In the genomic region with DNA sequence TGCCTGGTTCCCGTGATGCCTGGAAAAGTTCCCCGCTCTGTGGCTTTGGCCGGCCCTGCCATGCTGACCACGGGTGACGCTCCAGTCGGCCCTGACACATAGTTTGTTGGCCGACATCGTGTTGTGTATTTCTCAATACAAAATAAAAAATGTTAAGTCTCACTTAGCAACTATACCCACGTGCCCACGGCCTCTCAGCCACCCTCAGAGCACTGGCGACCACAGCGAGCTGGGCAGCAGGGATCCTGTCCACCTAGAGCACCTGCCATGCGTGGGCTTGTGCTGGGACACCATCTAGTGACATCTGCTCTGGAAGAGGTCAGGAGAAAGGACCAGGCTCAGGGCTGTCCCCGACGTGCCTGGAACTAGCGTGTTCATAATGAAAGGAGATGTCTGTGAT, we compare ENCODE assay signal across 21 cellular contexts.
"Had no signal": no experiment of that assay in that cellular context is flagged by ENCODE, and none has a peak within 500 bp of the region (broad histone marks: within the 10 kb centered on the region; RNA-seq: fewer than 3 reads in every experiment).

No MANE protein-coding gene starts in this region.

- H3K4me1 Mint-ChIP-seq: activated naive CD8-positive, alpha-beta T cell treated with anti-CD3 and anti-CD28 coated beads for 36 hours; memory B cell had no signal

- H3K4me1 ChIP-seq: prostate gland, uterus had no signal

- H3K27ac ChIP-seq: cardiac muscle cell, prostate gland, SK-N-MC, uterus, VCaP had no signal

- FAIRE-seq: frontal cortex had no signal

- H3K4me3 ChIP-seq: cardiac muscle cell, ovary, prostate gland, SK-N-MC, spleen, uterus had no signal

- H3K9me3 ChIP-seq: ovary, prostate gland, uterus had no signal

- H3K27me3 Mint-ChIP-seq: activated naive CD8-positive, alpha-beta T cell treated with anti-CD3 and anti-CD28 coated beads for 36 hours; activated T-cell treated with anti-CD3 and anti-CD28 coated beads, Interleukin-2, amount 50 U/mL, for 24 hours; dendritic cell treated with granulocyte-macrophage colony-stimulating factor and Interleukin-4, amounts not matched to agents 40 ng/mL and 50 ng/mL, for 4 days; memory B cell had no signal

- ATAC-seq: stimulated activated naive CD8-positive, alpha-beta T cell treated with anti-CD3 and anti-CD28 coated beads, Interleukin-15, Interleukin-2, amounts not matched to agents 100 U/mL and 50 U/mL, for 24 hours had no signal

- H3K4me3 Mint-ChIP-seq: activated naive CD8-positive, alpha-beta T cell treated with anti-CD3 and anti-CD28 coated beads for 36 hours; activated T-cell treated with anti-CD3 and anti-CD28 coated beads, Interleukin-2, amount 50 U/mL, for 24 hours; dendritic cell treated with granulocyte-macrophage colony-stimulating factor and Interleukin-4, amounts not matched to agents 40 ng/mL and 50 ng/mL, for 4 days; memory B cell; T-helper 2 cell treated with Interferon-gamma antibody and Interleukin-4, amounts not matched to agents 5 μg/mL and 100 μg/mL, for 36 hours had no signal

- DNase-seq: activated CD4-positive, CD25-positive, alpha-beta regulatory T cell treated with anti-CD3 and anti-CD28 coated beads, Interleukin-2, amount 50 U/mL, for 72 hours; activated naive CD4-positive, alpha-beta T cell treated with Interleukin-2 at 50 U/mL for 16 hours; activated naive CD8-positive, alpha-beta T cell treated with anti-CD3 and anti-CD28 coated beads for 36 hours; activated T-cell treated with anti-CD3 and anti-CD28 coated beads, Interleukin-2, amount 50 U/mL, for 24 hours; effector CD8-positive, alpha-beta T cell; hippocampal formation; ovary; spleen; stimulated activated CD4-positive, alpha-beta T cell treated with anti-CD3 and anti-CD28 coated beads, Interleukin-4, amount 100 ng/mL, for 4 hours; stimulated activated naive CD8-positive, alpha-beta T cell treated with anti-CD3 and anti-CD28 coated beads, Interleukin-15, Interleukin-2, amounts not matched to agents 100 U/mL and 50 U/mL, for 24 hours; trophoblast cell; uterus had no signal

- H3K27me3 ChIP-seq: cardiac muscle cell, ovary, spleen, uterus had no signal

- H3K9me3 Mint-ChIP-seq: activated naive CD8-positive, alpha-beta T cell treated with anti-CD3 and anti-CD28 coated beads for 36 hours; activated T-cell treated with anti-CD3 and anti-CD28 coated beads, Interleukin-2, amount 50 U/mL, for 24 hours; activated T-helper 2 cell treated with anti-CD3 and anti-CD28 coated beads, Interferon-gamma antibody, Interleukin-2, Interleukin-4, amounts not matched to agents 10 μg/mL and 5 μg/mL and 100 μg/mL, durations not matched to agents 14 hours and 24 hours and 36 hours; dendritic cell treated with granulocyte-macrophage colony-stimulating factor and Interleukin-4, amounts not matched to agents 40 ng/mL and 50 ng/mL, for 4 days had no signal

- H3K27ac Mint-ChIP-seq: activated naive CD8-positive, alpha-beta T cell treated with anti-CD3 and anti-CD28 coated beads for 36 hours; activated T-cell treated with anti-CD3 and anti-CD28 coated beads, Interleukin-2, amount 50 U/mL, for 24 hours; activated T-helper 2 cell treated with anti-CD3 and anti-CD28 coated beads, Interferon-gamma antibody, Interleukin-2, Interleukin-4, amounts not matched to agents 10 μg/mL and 5 μg/mL and 100 μg/mL, durations not matched to agents 14 hours and 24 hours and 36 hours; dendritic cell treated with granulocyte-macrophage colony-stimulating factor and Interleukin-4, amounts not matched to agents 40 ng/mL and 50 ng/mL, for 4 days; memory B cell; T-helper 2 cell treated with Interferon-gamma antibody and Interleukin-4, amounts not matched to agents 5 μg/mL and 100 μg/mL, for 36 hours had no signal

- H3K36me3 ChIP-seq: ovary, uterus had no signal
